In the genomic region with DNA sequence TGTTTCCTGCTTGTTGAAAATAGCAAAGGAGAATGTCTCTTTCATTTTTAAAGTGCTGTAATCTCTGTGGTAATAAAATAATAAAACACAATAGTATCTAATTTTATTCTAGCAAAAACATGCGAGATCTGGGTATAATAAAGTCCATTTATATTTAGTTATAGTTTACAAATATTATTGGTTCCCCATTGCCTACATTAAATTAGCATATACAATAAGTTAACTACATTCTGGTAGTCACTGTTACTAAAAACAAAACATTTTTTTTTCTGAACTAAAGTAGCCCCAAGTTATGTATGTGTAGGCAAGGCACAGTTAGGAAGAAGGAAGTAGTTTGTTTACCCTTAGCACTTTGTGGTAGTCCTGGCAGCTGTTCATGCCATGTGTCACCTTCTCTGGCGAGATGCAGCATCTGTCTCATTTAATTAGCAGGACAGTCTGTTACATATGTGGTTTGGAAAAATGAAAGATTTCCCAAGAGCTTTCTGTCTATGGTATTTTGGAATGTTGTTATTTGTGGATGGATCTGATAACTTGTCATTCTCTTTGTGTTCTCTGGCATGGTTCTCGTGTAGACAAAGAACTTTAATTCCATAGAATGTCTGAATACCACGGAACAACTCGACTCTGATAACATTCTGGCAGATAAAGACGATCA, we compare ENCODE assay signal across 12 cellular contexts.
DNase-seq lines count a peak whose midpoint lies in the region; ATAC-seq, FAIRE-seq and TF ChIP-seq lines count a peak whose summit lies in the region.
"Had no signal": no experiment of that assay in that cellular context is flagged by ENCODE, and none has a peak within 500 bp of the region (broad histone marks: within the 10 kb centered on the region; RNA-seq: fewer than 3 reads in every experiment).

No MANE protein-coding gene starts in this region.

- no peaks in the 10 kb centered on the region for H3K36me3 Mint-ChIP-seq in nephron progenitor cell (ENCODE audit: low read depth)
- H3K36me3 Mint-ChIP-seq: CD4-positive, CD25-positive, alpha-beta regulatory T cell had no signal

- no peak overlapping the region for H3K27ac ChIP-seq in keratinocyte (ENCODE audit: control insufficient read depth, insufficient read depth, low read length)

- no peaks in the 10 kb centered on the region for H4K20me1 ChIP-seq in keratinocyte (ENCODE audit: control insufficient read depth, extremely low read depth, insufficient read depth, low read length)

- H3K27me3 ChIP-seq in keratinocyte (ENCODE audit: control insufficient read depth, extremely low read depth, insufficient read depth, low read length): no peaks in the 10 kb centered on the region
- H3K27me3 ChIP-seq: gastrocnemius medialis had no signal

- H3K9me3 ChIP-seq in keratinocyte (ENCODE audit: control insufficient read depth, low read depth, low read length): no peaks in the 10 kb centered on the region
- H3K9me3 ChIP-seq: gastrocnemius medialis had no signal

- DNase-seq in AG08396 (ENCODE audit: low spot score) (peak; percentile 32), T1000 (lab: John Stamatoyannopoulos, UW) (peak; percentile 37), keratinocyte (ENCODE audit: low read depth, low spot score) (no peak), SKM-1 (lab: John Stamatoyannopoulos, UW; ENCODE audit: unreplicated experiment) (no peak), nephron progenitor cell (no peak), midbrain (lab: John Stamatoyannopoulos, UW) (no peak)
- DNase-seq: activated effector memory CD4-positive, alpha-beta T cell treated with anti-CD3 and anti-CD28 coated beads, Interleukin-2, amount 50 U/mL, for 16 hours; CD4-positive, CD25-positive, alpha-beta regulatory T cell; NCI-H1930 had no signal

- no peaks in the 10 kb centered on the region for H3K79me2 ChIP-seq in keratinocyte (ENCODE audit: control insufficient read depth, insufficient read depth, low read length)

- FAIRE-seq in keratinocyte (lab: Jason Lieb, UNC): peak; percentile 43

- H3K4me3 Mint-ChIP-seq in nephron progenitor cell: no peak overlapping the region
- H3K4me3 Mint-ChIP-seq: CD4-positive, CD25-positive, alpha-beta regulatory T cell had no signal

- H3K36me3 ChIP-seq in keratinocyte (ENCODE audit: control insufficient read depth in 2 of 2, extremely low read depth in 1 of 2, insufficient read depth in 2 of 2, low read length in 2 of 2): no peaks in the 10 kb centered on the region
- H3K36me3 ChIP-seq: gastrocnemius medialis had no signal

- no peak overlapping the region for H3K27ac Mint-ChIP-seq in nephron progenitor cell
- H3K27ac Mint-ChIP-seq: CD4-positive, CD25-positive, alpha-beta regulatory T cell had no signal

- H3K4me1 ChIP-seq in keratinocyte (ENCODE audit: control insufficient read depth, extremely low read depth, insufficient read depth, low read length): no peaks in the 10 kb centered on the region

- peaks cover 5% of the 10 kb centered on the region for H3K27me3 Mint-ChIP-seq in nephron progenitor cell (ENCODE audit: low read depth, poor library complexity)
- H3K27me3 Mint-ChIP-seq: CD4-positive, CD25-positive, alpha-beta regulatory T cell had no signal

- H3K4me1 Mint-ChIP-seq in nephron progenitor cell: peaks cover 17% of the 10 kb centered on the region
- H3K4me1 Mint-ChIP-seq: CD4-positive, CD25-positive, alpha-beta regulatory T cell had no signal

- no peaks in the 10 kb centered on the region for H3K9me3 Mint-ChIP-seq in nephron progenitor cell

- no peak overlapping the region for H3K4me2 ChIP-seq in keratinocyte (ENCODE audit: control insufficient read depth, extremely low read depth, insufficient read depth, low read depth, low read length)

- H3K9ac ChIP-seq in keratinocyte (ENCODE audit: control insufficient read depth, extremely low read depth, insufficient read depth, low read length): no peak overlapping the region

- ATAC-seq in HG03432 (IDR thresholded peaks at IDR 0.05; ENCODE audit: unreplicated experiment): peak; percentile 56
- no peak for ATAC-seq in GM18502 (IDR thresholded peaks at IDR 0.05; ENCODE audit: poor library complexity, unreplicated experiment)

- TF ChIP-seq CTCF in keratinocyte (optimal IDR thresholded peaks at IDR 0.05 in 1 of 3, IDR thresholded peaks at IDR 0.05 in 1 of 3, conservative IDR thresholded peaks at IDR 0.05 in 1 of 3; ENCODE audit: extremely low read depth in 1 of 3, insufficient read depth in 2 of 3, low read length in 3 of 3): no peak
- TF ChIP-seq CTCF in nephron progenitor cell (IDR thresholded peaks at IDR 0.05): no peak

- no peak overlapping the region for H2AFZ ChIP-seq in keratinocyte (ENCODE audit: control insufficient read depth, low read length)

- dilution Hi-C loops in keratinocyte (cut with MboI; ENCODE audit: extremely low pct_ligation_motif_present, low sequenced_read_pairs): no loop called here

- H3K9me1 ChIP-seq in keratinocyte (ENCODE audit: control insufficient read depth, extremely low read depth, insufficient read depth, low read length): no peaks in the 10 kb centered on the region

- no peak overlapping the region for H3K4me3 ChIP-seq in keratinocyte (ENCODE audit: control insufficient read depth in 2 of 3, extremely low read depth in 1 of 3, insufficient read depth in 2 of 3, low read depth in 1 of 3, low read length in 3 of 3)
- H3K4me3 ChIP-seq: gastrocnemius medialis had no signal

Comparison
In these comparisons a context has a peak if more than half of its experiments do, and no peak if none do; other contexts are left out.
1. DNase-seq: peak in AG08396 (single experiment) and T1000 (single experiment); none in keratinocyte (single experiment), SKM-1 (single experiment), nephron progenitor cell (single experiment) and midbrain (single experiment).